27 cellular contexts compared by ENCODE assay signal in genomic region chr6:45136495-45136894, GRCh38.
"Had no signal": no experiment of that assay in that cellular context is flagged by ENCODE, and none has a peak within 500 bp of the region (broad histone marks: within the 10 kb centered on the region; RNA-seq: fewer than 3 reads in every experiment).

No MANE protein-coding gene starts in this region.

- FAIRE-seq: urothelium cell line had no signal

- H3K27me3 ChIP-seq: stomach, suprapubic skin, testis, thyroid gland, tibial artery, tibial nerve, transverse colon, upper lobe of left lung, upper lobe of right lung, uterus, vagina had no signal

- H3K36me3 ChIP-seq: stomach, suprapubic skin, thoracic aorta, thyroid gland, tibial artery, tibial nerve, transverse colon, upper lobe of left lung, upper lobe of right lung, uterus, vagina had no signal

- ATAC-seq: stimulated activated effector memory CD8-positive, alpha-beta T cell treated with anti-CD3 and anti-CD28 coated beads, Interleukin-12 subunit alpha, Interleukin-12 subunit beta, amount 100 ng/mL, for 72 hours; stimulated activated memory B cell treated with anti-CD40 and anti-IgM and Interleukin-4, amounts not matched to agents 10 μg/mL and 1 μg/mL and 100 μg/mL, for 72 hours; stimulated activated naive B cell treated with anti-CD40 and anti-IgM and Interleukin-4, amounts not matched to agents 10 μg/mL and 1 μg/mL and 100 μg/mL, for 72 hours; stimulated activated naive CD8-positive, alpha-beta T cell treated with anti-CD3 and anti-CD28 coated beads, Interleukin-15, amount 100 ng/mL, for 72 hours; stimulated activated naive CD8-positive, alpha-beta T cell treated with anti-CD3 and anti-CD28 coated beads, Interleukin-15, Interleukin-2, amounts not matched to agents 100 U/mL and 50 U/mL, for 24 hours; upper lobe of right lung had no signal

- H3K27ac ChIP-seq: stomach, suprapubic skin, testis, thoracic aorta, thyroid gland, tibial artery, tibial nerve, transverse colon, upper lobe of left lung, upper lobe of right lung, uterus, vagina had no signal

- H3K4me3 ChIP-seq: stomach, suprapubic skin, testis, thoracic aorta, thyroid gland, tibial artery, tibial nerve, transverse colon, upper lobe of left lung, upper lobe of right lung, uterus, vagina had no signal

- DNase-seq: stimulated activated CD4-positive, alpha-beta T cell treated with anti-CD3 and anti-CD28 coated beads, Interleukin-2, amount 100 ng/mL, for 48 hours; stimulated activated CD4-positive, alpha-beta T cell treated with anti-CD3 and anti-CD28 coated beads, Interleukin-4, amount 100 ng/mL, for 1 hour; stimulated activated CD4-positive, alpha-beta T cell treated with anti-CD3 and anti-CD28 coated beads, Interleukin-4, amount 100 ng/mL, for 24 hours; stimulated activated CD4-positive, alpha-beta T cell treated with anti-CD3 and anti-CD28 coated beads, Interleukin-4, amount 100 ng/mL, for 4 hours; stimulated activated CD8-positive, alpha-beta memory T cell treated with anti-CD3 and anti-CD28 coated beads, Interleukin-4, amount 100 ng/mL, for 48 hours; stimulated activated naive B cell treated with anti-CD40 and anti-IgM and Interleukin-4, amounts not matched to agents 10 μg/mL and 1 μg/mL and 100 μg/mL, for 72 hours; stimulated activated naive CD4-positive, alpha-beta T cell; stimulated activated naive CD4-positive, alpha-beta T cell treated with Interleukin-2 at 50 U/mL for 16 hours; stimulated activated naive CD8-positive, alpha-beta T cell treated with anti-CD3 and anti-CD28 coated beads, Interleukin-15, amount 100 ng/mL, for 72 hours; stimulated activated naive CD8-positive, alpha-beta T cell treated with anti-CD3 and anti-CD28 coated beads, Interleukin-15, Interleukin-2, amounts not matched to agents 100 U/mL and 50 U/mL, for 24 hours; stomach; substantia nigra; testis; thyroid gland; tibial artery; transverse colon; trophoblast cell; upper lobe of left lung; upper lobe of right lung; uterus had no signal

- H3K9me3 ChIP-seq: testis, thyroid gland, upper lobe of right lung, vagina had no signal

- H3K4me1 ChIP-seq: stomach, suprapubic skin, testis, thyroid gland, transverse colon, upper lobe of left lung, upper lobe of right lung, uterus, vagina had no signal
